Comparison of ENCODE assay signal across 8 cellular contexts in genomic region chr9:128419061-128419925, GRCh38. TPM values are rescaled to one million over a fixed set of nuclear protein-coding genes. Genes with fewer than 3 reads are reported as not detected.
A peak's percentile ranks its signal among the peaks of the same experiment; 100 is the strongest.
DNase-seq lines count a peak whose midpoint lies in the region; ATAC-seq, FAIRE-seq and TF ChIP-seq lines count a peak whose summit lies in the region.

No MANE protein-coding gene starts in this region.

- peaks cover 17 to 39% (median 27%) of the 10 kb centered on the region in 5 donors for H3K27me3 Mint-ChIP-seq in naive thymus-derived CD8-positive, alpha-beta T cell

- FAIRE-seq in bronchial epithelial cell (lab: Jason Lieb, UNC): no peak
- no peak for FAIRE-seq in H54 (lab: Jason Lieb, UNC)

- no peaks in the 10 kb centered on the region for H3K36me3 ChIP-seq in bronchial epithelial cell (ENCODE audit: control insufficient read depth, insufficient read depth, low read length)

- H3K9me3 Mint-ChIP-seq in naive thymus-derived CD8-positive, alpha-beta T cell: no peaks in the 10 kb centered on the region

- POLR2A ChIA-PET in naive thymus-derived CD8-positive, alpha-beta T cell (lab: Charles Lee): interaction anchor here (0.6 to 0.9 kb wide), 7 partner anchors 11 to 1947 kb away, joined by 3 to 4 read pairs (median 3); partner anchors contain the start of genes ODF2 and URM1

- DNase-seq in G401 (ENCODE audit: low spot score) (peak; percentile 27), NCI-H2171 (lab: John Stamatoyannopoulos, UW) (peak; percentile 90), bronchial epithelial cell (ENCODE audit: low read depth) (no peak), H54 (ENCODE audit: insufficient read length, low spot score) (no peak), MV-4-11 (lab: John Stamatoyannopoulos, UW) (no peak)
- DNase-seq in naive thymus-derived CD8-positive, alpha-beta T cell: peak in 1 of 10 donors; percentile 20
- no peak for DNase-seq in activated CD4-positive, CD25-positive, alpha-beta regulatory T cell treated with anti-CD3 and anti-CD28 coated beads, Interleukin-2, amount 50 U/mL, for 72 hours

- peaks cover 0 to 13% (median 13%) of the 10 kb centered on the region in 4 donors for H3K4me1 Mint-ChIP-seq in naive thymus-derived CD8-positive, alpha-beta T cell

- TF ChIP-seq POLR2A in H54 (IDR thresholded peaks at IDR 0.05; ENCODE audit: low read depth, low read length): no peak
- TF ChIP-seq POLR2A in GM18505 (IDR thresholded peaks at IDR 0.05; ENCODE audit: borderline replicate concordance, extremely low read depth, insufficient read depth, insufficient read length): no peak

- H3K4me3 Mint-ChIP-seq in naive thymus-derived CD8-positive, alpha-beta T cell: peak overlapping the region; percentile 75 to 84 (median 81)

- peak overlapping the region; percentile 65 for H3K4me3 ChIP-seq in bronchial epithelial cell (ENCODE audit: low read depth, low read length)

- peak in 1 of 2 donors; percentile 15 for ATAC-seq in naive thymus-derived CD8-positive, alpha-beta T cell
- ATAC-seq in GM18505 (IDR thresholded peaks at IDR 0.05; ENCODE audit: unreplicated experiment): no peak

- H3K27ac Mint-ChIP-seq in naive thymus-derived CD8-positive, alpha-beta T cell: peak overlapping the region in 3 of 10 donors; percentile 58 to 74 (median 68)

- H3K27me3 ChIP-seq in bronchial epithelial cell (ENCODE audit: control insufficient read depth, insufficient read depth, low read length): no peaks in the 10 kb centered on the region

- no peak for TF ChIP-seq CTCF in bronchial epithelial cell (IDR thresholded peaks at IDR 0.05; ENCODE audit: insufficient read depth, low read length, severe bottlenecking)

- no peaks in the 10 kb centered on the region for H3K36me3 Mint-ChIP-seq in naive thymus-derived CD8-positive, alpha-beta T cell

- in situ Hi-C loops in G401 (cut with HindIII; ENCODE audit: low sequenced_read_pairs): no loop called here

RNA-seq across cellular contexts. Expression of gene CERCAM, which starts 1.4 kb away (rescaled TPM):
- total RNA-seq in G401 (2014; rRNA removed; shearing (Covaris generic)): 10.6 and 11.9 TPM in 2 replicates
- total RNA-seq in bronchial epithelial cell: 12.4 and 28.2 TPM in 2 replicates
- 1 to 10 TPM; 1.3 to 1.7 TPM for total RNA-seq in naive thymus-derived CD8-positive, alpha-beta T cell
- polyA plus RNA-seq in naive thymus-derived CD8-positive, alpha-beta T cell: under 1 TPM; 0.14 to 0.90 (median 0.51) TPM

RNA-seq across cellular contexts. Expression of gene ODF2, which starts 36.5 kb away (rescaled TPM):
- total RNA-seq in G401 (2014; rRNA removed; shearing (Covaris generic)): 52.9 and 60.7 TPM in 2 replicates
- total RNA-seq in bronchial epithelial cell: 17.6 and 27.1 TPM in 2 replicates
- total RNA-seq in naive thymus-derived CD8-positive, alpha-beta T cell: 10 to 100 TPM; 34.8 to 36.6 TPM
- 10 to 100 TPM; 15.6 to 32.8 (median 20.6) TPM for polyA plus RNA-seq in naive thymus-derived CD8-positive, alpha-beta T cell

RNA-seq across cellular contexts. Expression of gene URM1, which starts 48.1 kb away (rescaled TPM):
- total RNA-seq in G401 (2014; rRNA removed; shearing (Covaris generic)): 58.2 and 61.5 TPM in 2 replicates
- total RNA-seq in bronchial epithelial cell: 17.9 and 23.0 TPM in 2 replicates
- 10 to 100 TPM; 44.5 to 47.5 TPM for total RNA-seq in naive thymus-derived CD8-positive, alpha-beta T cell
- polyA plus RNA-seq in naive thymus-derived CD8-positive, alpha-beta T cell: 10 to 100 TPM; 49.3 to 66.4 (median 61.0) TPM

Comparison
In these comparisons a context has a peak if more than half of its experiments do, and no peak if none do; other contexts are left out.
1. DNase-seq: peak in G401 (single experiment) and NCI-H2171 (single experiment); none in bronchial epithelial cell (single experiment), H54 (single experiment), activated CD4-positive, CD25-positive, alpha-beta regulatory T cell treated with anti-CD3 and anti-CD28 coated beads, Interleukin-2, amount 50 U/mL, for 72 hours (single experiment) and MV-4-11 (single experiment).